Comparison of ENCODE assay signal across 14 cellular contexts in the genomic region with DNA sequence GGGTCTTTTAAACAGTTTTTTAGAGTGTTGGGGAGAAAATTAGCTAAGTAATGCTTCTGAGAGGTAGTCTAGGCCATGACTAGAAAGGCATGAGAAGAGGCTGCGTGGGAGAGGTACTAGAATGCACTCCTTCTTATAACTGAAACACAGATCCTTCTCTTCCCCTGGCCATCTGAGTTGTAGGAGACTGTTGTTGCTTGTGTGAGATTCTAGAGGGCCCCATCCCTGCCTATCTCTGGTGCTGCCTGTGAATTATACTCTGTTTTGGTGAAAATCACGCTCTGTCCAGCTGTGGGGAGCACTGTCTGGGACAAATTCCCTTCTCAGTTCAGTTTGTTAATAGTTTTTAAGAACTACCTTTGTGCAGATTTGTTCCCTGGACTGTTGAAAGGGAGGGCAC. TPM values are rescaled to one million over a fixed set of nuclear protein-coding genes. Genes with fewer than 3 reads are reported as not detected.
DNase-seq lines count a peak whose midpoint lies in the region; ATAC-seq and TF ChIP-seq lines count a peak whose summit lies in the region.
"Had no signal": no experiment of that assay in that cellular context is flagged by ENCODE, and none has a peak within 500 bp of the region (broad histone marks: within the 10 kb centered on the region; RNA-seq: fewer than 3 reads in every experiment).

No MANE protein-coding gene starts in this region.

- H3K27ac ChIP-seq in ACC112 (ENCODE audit: low read depth, low read length) (peak overlapping the region; percentile 56), sigmoid colon (peak overlapping the region; percentile 30 to 79 (median 63)), upper lobe of left lung (no peak overlapping the region)
- H3K27ac ChIP-seq: upper lobe of right lung had no signal

- WGBS in sigmoid colon, 2 donors = 89 to 91% methylated on average over 2 of the region's 2 CpGs
- 91 to 98% methylated on average over 2 of the region's 2 CpGs for WGBS in upper lobe of left lung, 2 donors

- ATAC-seq in upper lobe of left lung (ENCODE audit: low FRiP score in 2 of 2) = no peak
- ATAC-seq in GM18907 (IDR thresholded peaks at IDR 0.05; ENCODE audit: unreplicated experiment) = no peak
- ATAC-seq: activated CD8-positive, alpha-beta memory T cell treated with anti-CD3 and anti-CD28 coated beads, Interleukin-2, amount 10 ng/mL, durations not matched to agents 7 days and 5 days; upper lobe of right lung had no signal

- TF ChIP-seq EP300 in sigmoid colon (IDR thresholded peaks at IDR 0.05) (no peak), upper lobe of left lung (IDR thresholded peaks at IDR 0.05) (no peak)

- no peaks in the 10 kb centered on the region for H3K27me3 ChIP-seq in ACC112 (ENCODE audit: insufficient read depth, low read length)
- no peaks in the 10 kb centered on the region for H3K27me3 ChIP-seq in sigmoid colon
- H3K27me3 ChIP-seq in upper lobe of left lung = no peaks in the 10 kb centered on the region
- H3K27me3 ChIP-seq: upper lobe of right lung had no signal

- H3K36me3 ChIP-seq in ACC112 (ENCODE audit: insufficient read depth, low read length) (peaks cover 7% of the 10 kb centered on the region; the same call in 1 of the 2 replicates), sigmoid colon (no peaks in the 10 kb centered on the region), upper lobe of left lung (no peaks in the 10 kb centered on the region)
- H3K36me3 ChIP-seq: upper lobe of right lung had no signal

- no peak for TF ChIP-seq CTCF in sigmoid colon (IDR thresholded peaks at IDR 0.05)
- no peak for TF ChIP-seq CTCF in upper lobe of left lung (IDR thresholded peaks at IDR 0.05)

- peaks cover 54% of the 10 kb centered on the region for H3K4me1 ChIP-seq in ACC112 (ENCODE audit: control insufficient read depth, insufficient read depth, low read length, unreplicated experiment)
- H3K4me1 ChIP-seq in sigmoid colon = peaks cover 0 to 76% (median 54%) of the 10 kb centered on the region in 4 donors
- H3K4me1 ChIP-seq in upper lobe of left lung = no peaks in the 10 kb centered on the region
- H3K4me1 ChIP-seq: upper lobe of right lung had no signal

- no peaks in the 10 kb centered on the region for H3K9me3 ChIP-seq in sigmoid colon
- H3K9me3 ChIP-seq in upper lobe of left lung = no peaks in the 10 kb centered on the region
- H3K9me3 ChIP-seq: upper lobe of right lung had no signal

- no peak overlapping the region for H2AFZ ChIP-seq in ACC112 (ENCODE audit: low read length, unreplicated experiment)

- DNase-seq in amniotic epithelial cell (ENCODE audit: low read depth) (peak; percentile 50), hippocampal formation (lab: John Stamatoyannopoulos, UW) (peak; percentile 34 to 59), sigmoid colon (no peak), GDM1 (lab: John Stamatoyannopoulos, UW) (no peak), upper lobe of left lung (no peak), NCI-H2227 (lab: John Stamatoyannopoulos, UW; ENCODE audit: unreplicated experiment) (no peak)
- DNase-seq: activated CD8-positive, alpha-beta memory T cell treated with anti-CD3 and anti-CD28 coated beads, Interleukin-2, amount 10 ng/mL, durations not matched to agents 7 days and 5 days; activated effector memory CD4-positive, alpha-beta T cell treated with anti-CD3 and anti-CD28 coated beads, Interleukin-2, amount 50 U/mL, for 16 hours; kidney; NCI-H1436 treated with DMSO at 0.1 percent for 48 hours; NCI-H345; upper lobe of right lung had no signal

- no peak overlapping the region for H3K4me3 ChIP-seq in ACC112 (ENCODE audit: low read depth, low read length)
- no peak overlapping the region for H3K4me3 ChIP-seq in sigmoid colon
- H3K4me3 ChIP-seq in upper lobe of left lung = no peak overlapping the region
- H3K4me3 ChIP-seq: upper lobe of right lung had no signal

- peaks cover 74% of the 10 kb centered on the region for H3K79me2 ChIP-seq in ACC112 (ENCODE audit: control insufficient read depth, insufficient read depth, low read length, unreplicated experiment)

- no peak for TF ChIP-seq POLR2A in sigmoid colon (IDR thresholded peaks at IDR 0.05)
- TF ChIP-seq POLR2A in upper lobe of left lung (IDR thresholded peaks at IDR 0.05) = no peak

- intact Hi-C loops in sigmoid colon (cut with DNase I) = loop anchor here (5.0 kb wide), 1 partner anchor 103 kb away; no protein-coding TSS in a partner anchor

RNA-seq across cellular contexts. Expression of gene MAP1B, which starts 37.5 kb away (rescaled TPM):
- total RNA-seq in sigmoid colon (100 to 1,000 TPM in 3 of 4 donors, 10 to 100 TPM in 1; 98.6 to 659 (median 288) TPM), upper lobe of left lung (10 to 100 TPM; 21.6 to 59.4 (median 38.0) TPM)
- polyA plus RNA-seq in sigmoid colon = 1 to 10 TPM in 2 of 3 donors, under 1 TPM in 1; 0.69 to 5.0 (median 1.2) TPM

Comparison
In these comparisons a context has a peak if more than half of its experiments do, and no peak if none do; other contexts are left out.
1. H3K27ac ChIP-seq: peak in ACC112 (single experiment) and sigmoid colon (4 of 4); none in upper lobe of left lung (0 of 4).
2. DNase-seq: peak in amniotic epithelial cell (single experiment) and hippocampal formation (2 of 2); none in sigmoid colon (single experiment), GDM1 (single experiment), upper lobe of left lung (0 of 2) and NCI-H2227 (single experiment).